23 cellular contexts compared by ENCODE assay signal in genomic region chr5:157475432-157475831, GRCh38. TPM values are rescaled to one million over a fixed set of nuclear protein-coding genes. Genes with fewer than 3 reads are reported as not detected.
DNase-seq lines count a peak whose midpoint lies in the region; ATAC-seq and TF ChIP-seq lines count a peak whose summit lies in the region.
"Had no signal": no experiment of that assay in that cellular context is flagged by ENCODE, and none has a peak within 500 bp of the region (broad histone marks: within the 10 kb centered on the region; RNA-seq: fewer than 3 reads in every experiment).

No MANE protein-coding gene starts in this region.

- no peak for ATAC-seq in activated T-helper 17 cell treated with anti-CD3 and anti-CD28 coated beads, Interleukin-2, amount 50 U/mL, for 72 hours (replicated peaks)
- ATAC-seq in GM19395 (IDR thresholded peaks at IDR 0.05; ENCODE audit: unreplicated experiment): no peak
- ATAC-seq: lower lobe of right lung had no signal

- H3K9me3 Mint-ChIP-seq in T-helper 1 cell treated with Interleukin-12 subunit alpha and Interleukin-12 subunit beta and Interleukin-4 antibody, amounts not matched to agents 30 μg/mL and 1 μg/mL, for 36 hours: no peaks in the 10 kb centered on the region
- no peaks in the 10 kb centered on the region for H3K9me3 Mint-ChIP-seq in activated T-helper 17 cell treated with anti-CD3 and anti-CD28 coated beads, Interleukin-2, amount 50 U/mL, for 72 hours
- H3K9me3 Mint-ChIP-seq in nephron progenitor cell: no peaks in the 10 kb centered on the region

- no peak overlapping the region for H3K4me3 Mint-ChIP-seq in T-helper 1 cell treated with Interleukin-12 subunit alpha and Interleukin-12 subunit beta and Interleukin-4 antibody, amounts not matched to agents 30 μg/mL and 1 μg/mL, for 36 hours
- H3K4me3 Mint-ChIP-seq in activated T-helper 17 cell treated with anti-CD3 and anti-CD28 coated beads, Interleukin-2, amount 50 U/mL, for 72 hours: no peak overlapping the region
- H3K4me3 Mint-ChIP-seq in nephron progenitor cell: no peak overlapping the region

- no peak for TF ChIP-seq CTCF in nephron progenitor cell (IDR thresholded peaks at IDR 0.05)

- no peaks in the 10 kb centered on the region for H3K27me3 Mint-ChIP-seq in T-helper 1 cell treated with Interleukin-12 subunit alpha and Interleukin-12 subunit beta and Interleukin-4 antibody, amounts not matched to agents 30 μg/mL and 1 μg/mL, for 36 hours (ENCODE audit: low read depth)
- H3K27me3 Mint-ChIP-seq in activated T-helper 17 cell treated with anti-CD3 and anti-CD28 coated beads, Interleukin-2, amount 50 U/mL, for 72 hours: no peaks in the 10 kb centered on the region
- H3K27me3 Mint-ChIP-seq in nephron progenitor cell (ENCODE audit: low read depth, poor library complexity): no peaks in the 10 kb centered on the region

- peaks cover 75% of the 10 kb centered on the region for H3K36me3 Mint-ChIP-seq in T-helper 1 cell treated with Interleukin-12 subunit alpha and Interleukin-12 subunit beta and Interleukin-4 antibody, amounts not matched to agents 30 μg/mL and 1 μg/mL, for 36 hours (ENCODE audit: low read depth)
- peaks cover 81% of the 10 kb centered on the region for H3K36me3 Mint-ChIP-seq in activated T-helper 17 cell treated with anti-CD3 and anti-CD28 coated beads, Interleukin-2, amount 50 U/mL, for 72 hours (ENCODE audit: low read depth)
- H3K36me3 Mint-ChIP-seq in nephron progenitor cell (ENCODE audit: low read depth): peaks cover 13% of the 10 kb centered on the region

- H3K4me1 Mint-ChIP-seq in T-helper 1 cell treated with Interleukin-12 subunit alpha and Interleukin-12 subunit beta and Interleukin-4 antibody, amounts not matched to agents 30 μg/mL and 1 μg/mL, for 36 hours (ENCODE audit: low read depth): peaks cover 51% of the 10 kb centered on the region
- peaks cover 18% of the 10 kb centered on the region for H3K4me1 Mint-ChIP-seq in activated T-helper 17 cell treated with anti-CD3 and anti-CD28 coated beads, Interleukin-2, amount 50 U/mL, for 72 hours
- peaks cover 17% of the 10 kb centered on the region for H3K4me1 Mint-ChIP-seq in nephron progenitor cell

- DNase-seq in T-helper 1 cell (no peak), DMS79 treated with DMSO at 0.1 percent for 48 hours (lab: John Stamatoyannopoulos, UW) (peak; percentile 66), nephron progenitor cell (no peak), SK-N-DZ (ENCODE audit: low spot score) (no peak), Kasumi-1 (lab: John Stamatoyannopoulos, UW) (no peak)
- DNase-seq: amygdala; C1 segment of cervical spinal cord; central memory CD4-positive, alpha-beta T cell; effector CD4-positive, alpha-beta T cell; GM23248; kidney; lower lobe of right lung; MV-4-11; NCI-H2081; NCI-H510A; RPMI8226; SK-N-SH; stimulated activated CD8-positive, alpha-beta memory T cell treated with anti-CD3 and anti-CD28 coated beads, Interleukin-4, amount 100 ng/mL, for 48 hours had no signal

- H3K27ac Mint-ChIP-seq in T-helper 1 cell treated with Interleukin-12 subunit alpha and Interleukin-12 subunit beta and Interleukin-4 antibody, amounts not matched to agents 30 μg/mL and 1 μg/mL, for 36 hours: peak overlapping the region; percentile 53
- H3K27ac Mint-ChIP-seq in activated T-helper 17 cell treated with anti-CD3 and anti-CD28 coated beads, Interleukin-2, amount 50 U/mL, for 72 hours: peak overlapping the region; percentile 16
- peak overlapping the region; percentile 55 for H3K27ac Mint-ChIP-seq in nephron progenitor cell

RNA-seq across cellular contexts. Expression of gene NIPAL4, which starts 15.4 kb away (rescaled TPM):
- under 1 TPM; 0.65 to 0.90 TPM for total RNA-seq in activated T-helper 17 cell treated with anti-CD3 and anti-CD28 coated beads, Interleukin-2, amount 50 U/mL, for 72 hours
- polyA plus RNA-seq in SK-N-DZ (2014; cell fraction: cytosol; rRNA removed): not detected in 2 replicates
- not detected in 2 replicates for polyA plus RNA-seq in SK-N-DZ (2014; cell fraction: nucleus; rRNA removed)
- total RNA-seq: frontal cortex, GM23248, kidney, lower lobe of right lung, myocyte had no signal
- polyA plus RNA-seq: GM23248 had no signal
